ENCODE assay signal across 1 cellular context in genomic region chr13:99065250-99066015, GRCh38.
TF ChIP-seq lines count a peak whose summit lies in the region.

No MANE protein-coding gene starts in this region.

TF ChIP-seq in SK-N-SH treated with all-trans-retinoic acid at 6 μM for 48 hours, 23 proteins besides CTCF, POLR2A, EP300 and RAD21 (continued from another document):
- no peak for TF ChIP-seq ZFP3 (CRISPR knock-in tag; IDR thresholded peaks at IDR 0.05)
- TF ChIP-seq ESRRG (CRISPR knock-in tag; IDR thresholded peaks at IDR 0.05) = no peak
- TF ChIP-seq TOX (CRISPR knock-in tag; IDR thresholded peaks at IDR 0.05; ENCODE audit: borderline replicate concordance) = no peak
- no peak for TF ChIP-seq OSR1 (CRISPR knock-in tag; IDR thresholded peaks at IDR 0.05)
- TF ChIP-seq RARB (CRISPR knock-in tag; IDR thresholded peaks at IDR 0.05) = no peak
- TF ChIP-seq, protein P1, sequence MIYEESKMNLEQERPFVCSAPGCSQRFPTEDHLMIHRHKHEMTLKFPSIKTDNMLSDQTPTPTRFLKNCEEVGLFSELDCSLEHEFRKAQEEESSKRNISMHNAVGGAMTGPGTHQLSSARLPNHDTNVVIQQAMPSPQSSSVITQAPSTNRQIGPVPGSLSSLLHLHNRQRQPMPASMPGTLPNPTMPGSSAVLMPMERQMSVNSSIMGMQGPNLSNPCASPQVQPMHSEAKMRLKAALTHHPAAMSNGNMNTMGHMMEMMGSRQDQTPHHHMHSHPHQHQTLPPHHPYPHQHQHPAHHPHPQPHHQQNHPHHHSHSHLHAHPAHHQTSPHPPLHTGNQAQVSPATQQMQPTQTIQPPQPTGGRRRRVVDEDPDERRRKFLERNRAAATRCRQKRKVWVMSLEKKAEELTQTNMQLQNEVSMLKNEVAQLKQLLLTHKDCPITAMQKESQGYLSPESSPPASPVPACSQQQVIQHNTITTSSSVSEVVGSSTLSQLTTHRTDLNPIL (CRISPR knock-in tag; IDR thresholded peaks at IDR 0.05; ENCODE audit: low read depth) = no peak
